Comparison of ENCODE assay signal across 8 cellular contexts in the genomic region with DNA sequence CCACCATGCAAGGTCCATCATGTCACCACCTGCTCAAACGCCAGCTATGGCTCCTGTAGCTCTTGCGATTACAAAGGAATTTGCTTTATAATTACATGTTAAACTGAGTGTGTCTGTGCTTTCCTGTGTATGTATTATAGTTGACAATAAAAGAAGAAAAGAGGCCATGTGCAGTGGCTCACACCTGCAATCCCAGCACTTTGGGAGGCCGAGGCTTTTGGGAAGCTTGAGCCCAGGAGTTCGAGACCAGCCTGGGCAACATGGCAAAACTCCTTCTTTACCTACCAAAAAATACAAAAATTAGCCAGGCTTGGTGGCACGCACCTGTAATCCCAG. TPM values are rescaled to one million over a fixed set of nuclear protein-coding genes. Genes with fewer than 3 reads are reported as not detected.
DNase-seq lines count a peak whose midpoint lies in the region; ATAC-seq, FAIRE-seq and TF ChIP-seq lines count a peak whose summit lies in the region.

No MANE protein-coding gene starts in this region.

- no peak for TF ChIP-seq EP300 in H1 (IDR thresholded peaks at IDR 0.05; ENCODE audit: borderline replicate concordance in 1 of 2, low read depth in 2 of 2, low read length in 2 of 2)

- FAIRE-seq in H1 (lab: Jason Lieb, UNC) (no peak), pancreas (lab: Jason Lieb, UNC) (no peak), RCC 7860 (lab: Jason Lieb, UNC) (no peak)

- TF ChIP-seq CTCF in CD8-positive, alpha-beta T cell (IDR thresholded peaks at IDR 0.05), result no peak
- no peak for TF ChIP-seq CTCF in H1 (IDR thresholded peaks at IDR 0.05; ENCODE audit: control extremely low read depth in 1 of 3, insufficient read depth in 1 of 3, low read depth in 1 of 3, low read length in 3 of 3)
- no peak for TF ChIP-seq CTCF in pancreas (IDR thresholded peaks at IDR 0.05)

- CTCF ChIA-PET in CD8-positive, alpha-beta T cell (lab: Charles Lee), result interaction anchor here (0.8 to 7.6 kb wide), 9 partner anchors 13 to 204 kb away, joined by 3 to 56 read pairs (median 4); no protein-coding TSS in a partner anchor
- CTCF ChIA-PET in H1 (lab: Charles Lee; ENCODE audit: partially characterized antibody), result interaction anchor here (0.7 to 21.5 kb wide), 26 partner anchors 9 to 233 kb away, joined by 3 to 251 read pairs (median 4); a partner anchor contains a TSS

- peaks cover 6% of the 10 kb centered on the region for H3K23me2 ChIP-seq in H1 (ENCODE audit: low read depth, low read length)

- intact Hi-C loops in CD8-positive, alpha-beta T cell (cut with DNase I, micrococcal nuclease), result loop anchor here (1.0 to 10.0 kb wide), 6 partner anchors 27 to 181 kb away; a partner anchor contains a TSS
- intact Hi-C loops in pancreas (cut with DNase I), result no loop called here

- H3K27ac ChIP-seq in CD8-positive, alpha-beta T cell (ENCODE audit: low read depth, low read length), result peak overlapping the region; percentile 82
- H3K27ac ChIP-seq in H1 (ENCODE audit: low read depth, low read length) (peak overlapping the region; percentile 12), pancreas (peak overlapping the region; percentile 84 to 94 (median 92))

- H3K27me3 ChIP-seq in CD8-positive, alpha-beta T cell (ENCODE audit: insufficient read depth, low read length), result no peaks in the 10 kb centered on the region
- no peaks in the 10 kb centered on the region for H3K27me3 ChIP-seq in NT2/D1 (ENCODE audit: insufficient read depth, insufficient read length)
- H3K27me3 ChIP-seq in H1 (replicated peaks in 1 of 4; ENCODE audit: control insufficient read depth in 3 of 4, extremely low read depth in 1 of 4, insufficient read depth in 3 of 4, low read length in 3 of 4), result no peaks in the 10 kb centered on the region
- no peaks in the 10 kb centered on the region for H3K27me3 ChIP-seq in pancreas

- peaks cover 6% of the 10 kb centered on the region for H3K36me3 ChIP-seq in CD8-positive, alpha-beta T cell (ENCODE audit: insufficient read depth, low read length)
- H3K36me3 ChIP-seq in NT2/D1 (ENCODE audit: insufficient read depth, insufficient read length, low read length) (peaks cover 17% of the 10 kb centered on the region), H1 (ENCODE audit: control insufficient read depth in 2 of 4, insufficient read depth in 4 of 4, low read length in 3 of 4) (peaks cover 0 to 16% (median 4%) of the 10 kb centered on the region in 4 experiments; a peak in 3 of 8 replicates), pancreas (no peaks in the 10 kb centered on the region)

- H2BK5ac ChIP-seq in H1 (ENCODE audit: low read depth, low read length), result peak overlapping the region; percentile 98

- TF ChIP-seq POLR2A in H1 (IDR thresholded peaks at IDR 0.05; ENCODE audit: control extremely low read depth in 1 of 2, low read depth in 2 of 2, low read length in 2 of 2), result no peak

- POLR2A ChIA-PET in CD8-positive, alpha-beta T cell (lab: Charles Lee), result interaction anchor here (1.3 to 3.5 kb wide), 4 partner anchors 28 to 41 kb away, joined by 5 to 29 read pairs (median 11); a partner anchor contains a TSS
- POLR2A ChIA-PET in H1 (lab: Charles Lee; ENCODE audit: partially characterized antibody), result interaction anchor here (0.8 to 7.6 kb wide), 23 partner anchors 10 to 241 kb away, joined by 3 to 83 read pairs (median 7); a partner anchor contains a TSS

- TF ChIP-seq RAD21 in H1 (IDR thresholded peaks at IDR 0.05 in 1 of 2, conservative IDR thresholded peaks at IDR 0.05 in 1 of 2; ENCODE audit: low read depth in 2 of 2, low read length in 2 of 2), result no peak

- H2BK12ac ChIP-seq in H1 (ENCODE audit: low read depth, low read length), result peak overlapping the region; percentile 97; the same call in 1 of the 2 replicates

- no peak for ATAC-seq in CD8-positive, alpha-beta T cell
- no peak for ATAC-seq in pancreas
- no peak for ATAC-seq in GM18867 (IDR thresholded peaks at IDR 0.05; ENCODE audit: unreplicated experiment)

- H3K27ac Mint-ChIP-seq in CD8-positive, alpha-beta T cell, result peak overlapping the region; percentile 99

- H3K4me3 Mint-ChIP-seq in CD8-positive, alpha-beta T cell, result peak overlapping the region; percentile 90

- peak overlapping the region; percentile 99; the same call in 1 of the 2 replicates for H2BK20ac ChIP-seq in H1 (ENCODE audit: low read length)

- peak overlapping the region; percentile 7 for H3K9ac ChIP-seq in NT2/D1 (ENCODE audit: insufficient read length, low read depth)
- H3K9ac ChIP-seq in H1 (replicated peaks in 1 of 4; ENCODE audit: extremely low read depth in 1 of 4, low read depth in 3 of 4, low read length in 3 of 4), result no peak overlapping the region; a peak in 1 of 7 replicates

- H3K18ac ChIP-seq in H1 (ENCODE audit: extremely low read depth, low read length), result peak overlapping the region; percentile 93

- no peaks in the 10 kb centered on the region for H3K9me3 Mint-ChIP-seq in CD8-positive, alpha-beta T cell

- peak overlapping the region; percentile 96 for H2BK120ac ChIP-seq in H1 (replicated peaks; ENCODE audit: low read depth, low read length)

- H3K9me3 ChIP-seq in CD8-positive, alpha-beta T cell (ENCODE audit: low read length), result no peaks in the 10 kb centered on the region
- H3K9me3 ChIP-seq in NT2/D1 (ENCODE audit: insufficient read depth, low read length) (no peaks in the 10 kb centered on the region), H1 (ENCODE audit: insufficient read depth in 2 of 2, low read depth in 1 of 2, low read length in 1 of 2) (no peaks in the 10 kb centered on the region), pancreas (no peaks in the 10 kb centered on the region)

- no peak overlapping the region for H3K14ac ChIP-seq in H1 (ENCODE audit: insufficient read length)

- peak overlapping the region; percentile 85 for H4K5ac ChIP-seq in H1 (ENCODE audit: insufficient read length, low read depth, low read length)

- WGBS in H1 (ENCODE audit: extremely low coverage in 1 of 2, insufficient coverage in 1 of 2, insufficient read length in 1 of 2, insufficient replicate concordance in 2 of 2, low coverage in 1 of 2, low lambda C conversion rate in 2 of 2, missing lambda C conversion rate in 1 of 2), 2 experiments, result 72% methylated on average over 5 of the region's 5 CpGs; no CpG with 5 or more reads in 1 of the 2 experiments
- 61 to 63% methylated on average over 5 of the region's 5 CpGs for WGBS in pancreas, 2 donors

- no peak overlapping the region for H2BK15ac ChIP-seq in H1 (ENCODE audit: low read length)

- H4K91ac ChIP-seq in H1 (replicated peaks; ENCODE audit: insufficient read length, low read length), result peak overlapping the region; percentile 99

- peak overlapping the region; percentile 91 to 97; a peak in 3 of 4 replicates for H3K4me2 ChIP-seq in H1 (ENCODE audit: insufficient read depth in 1 of 2, low read depth in 2 of 2, low read length in 2 of 2)

- peaks cover 10% of the 10 kb centered on the region for H3K79me1 ChIP-seq in H1 (ENCODE audit: low read depth, low read length)

- H3K79me2 ChIP-seq in H1 (ENCODE audit: control insufficient read depth in 1 of 2, insufficient read depth in 2 of 2, low read length in 2 of 2), result peaks cover 0 to 20% of the 10 kb centered on the region in 2 experiments; a peak in 2 of 4 replicates

- H3K27me3 Mint-ChIP-seq in CD8-positive, alpha-beta T cell (ENCODE audit: low read depth), result no peaks in the 10 kb centered on the region

- peaks cover 0 to 4% of the 10 kb centered on the region in 2 experiments for H4K20me1 ChIP-seq in H1 (replicated peaks in 1 of 2; ENCODE audit: control insufficient read depth in 1 of 2, insufficient read depth in 2 of 2, low read length in 2 of 2)

- peaks cover 55% of the 10 kb centered on the region for H3K4me1 ChIP-seq in CD8-positive, alpha-beta T cell (ENCODE audit: insufficient read depth, low read length)
- H3K4me1 ChIP-seq in NT2/D1 (ENCODE audit: insufficient read depth, insufficient read length) (peaks cover 35% of the 10 kb centered on the region), H1 (replicated peaks in 1 of 4; ENCODE audit: control insufficient read depth in 3 of 4, insufficient read depth in 4 of 4, low read length in 3 of 4) (peaks cover 0 to 28% (median 18%) of the 10 kb centered on the region in 4 experiments; a peak in 6 of 7 replicates), pancreas (peaks cover 4 to 27% (median 15%) of the 10 kb centered on the region in 3 donors)

- peak overlapping the region; percentile 84 for H3K56ac ChIP-seq in H1 (replicated peaks; ENCODE audit: insufficient read length, low read depth, low read length)

- peak overlapping the region; percentile 99 for H3K4ac ChIP-seq in H1 (replicated peaks; ENCODE audit: insufficient read length, low read depth, low read length)

- peaks cover 57% of the 10 kb centered on the region for H3K4me1 Mint-ChIP-seq in CD8-positive, alpha-beta T cell (ENCODE audit: low read depth)

- H2AFZ ChIP-seq in H1 (ENCODE audit: low read length), result no peak overlapping the region

- peak overlapping the region; percentile 72 for H4K8ac ChIP-seq in H1 (ENCODE audit: extremely low read depth, insufficient read depth, low read length)

- H3K4me3 ChIP-seq in CD8-positive, alpha-beta T cell (ENCODE audit: low read depth, low read length), result peak overlapping the region; percentile 7
- no peak overlapping the region for H3K4me3 ChIP-seq in NT2/D1 (ENCODE audit: insufficient read length, low read depth)
- peak overlapping the region in 1 of 4 experiments; percentile 64; a peak in 1 of 8 replicates for H3K4me3 ChIP-seq in H1 (ENCODE audit: extremely low read depth in 1 of 4, insufficient read depth in 2 of 4, low read depth in 3 of 4, low read length in 4 of 4)
- H3K4me3 ChIP-seq in pancreas, result peak overlapping the region in 1 of 4 donors; percentile 52

- no peak for DNase-seq in CD8-positive, alpha-beta T cell
- DNase-seq in NT2/D1 (ENCODE audit: low read depth, low spot score), result no peak
- DNase-seq in H1 (ENCODE audit: low read depth in 1 of 2, low spot score in 2 of 2), result no peak
- peak in 1 of 6 donors; percentile 5 for DNase-seq in pancreas
- no peak for DNase-seq in GM03348 (ENCODE audit: low spot score)
- no peak for DNase-seq in RCC 7860 (ENCODE audit: low spot score)
- no peak for DNase-seq in NCI-H345 (lab: John Stamatoyannopoulos, UW)

- peaks cover 22% of the 10 kb centered on the region for H3K36me3 Mint-ChIP-seq in CD8-positive, alpha-beta T cell

- no peak overlapping the region for H2AK5ac ChIP-seq in H1 (ENCODE audit: low read depth, low read length)

- H3K23ac ChIP-seq in H1 (ENCODE audit: insufficient read length), result no peak overlapping the region

RNA-seq across cellular contexts. Expression of a gene that starts 27.0 kb away (rescaled TPM):
- total RNA-seq in CD8-positive, alpha-beta T cell, result 1 to 10 TPM; 7.4 to 8.7 TPM
- total RNA-seq in H1 (2021; fragmentation: NEBNext Ultra II Directional; extraction: Animal tissue kit (Norgen Biotek cat#: 25700)), result 16.7 and 20.2 TPM in 2 replicates
- polyA plus RNA-seq in H1 (2011; rRNA removed) (16.6 and 18.5 TPM in 2 replicates), pancreas (1 to 10 TPM; 4.3 to 4.8 TPM)
- 15.0 TPM for polyA plus RNA-seq in H1 (2011; cell fraction: cytosol; rRNA removed)
- polyA plus RNA-seq in H1 (2011; cell fraction: nucleus; rRNA removed), result 36.5 TPM
- polyA plus RNA-seq in H1 (2012, experiment 1 of 2), result 12.7 to 14.1 TPM (median 13.8 TPM) in 4 replicates
- polyA plus RNA-seq in H1 (2012, experiment 2 of 2), result 11.0 TPM
- 14.8 TPM for polyA plus RNA-seq in H1 (2013, experiment 1 of 2)
- 12.6 TPM for polyA plus RNA-seq in H1 (2013, experiment 2 of 2)
- 28.6 and 29.3 TPM in 2 replicates for polyA minus RNA-seq in H1 (2011; rRNA and poly(A)+ RNA removed)
- 10.1 TPM for polyA minus RNA-seq in H1 (2011; cell fraction: cytosol; rRNA and poly(A)+ RNA removed)
- polyA minus RNA-seq in H1 (2011; cell fraction: nucleus; rRNA and poly(A)+ RNA removed), result 25.2 TPM
- 1 to 10 TPM; 2.0 to 3.4 (median 2.9) TPM for total RNA-seq in pancreas

RNA-seq across cellular contexts. Expression of a gene that starts 30.4 kb away (rescaled TPM):
- total RNA-seq in CD8-positive, alpha-beta T cell, result 10 to 100 TPM; 84.3 to 86.0 TPM
- 191 and 196 TPM in 2 replicates for total RNA-seq in H1 (2021; fragmentation: NEBNext Ultra II Directional; extraction: Animal tissue kit (Norgen Biotek cat#: 25700))
- polyA plus RNA-seq in H1 (2011; rRNA removed), result 315 and 422 TPM in 2 replicates
- 247 TPM for polyA plus RNA-seq in H1 (2011; cell fraction: cytosol; rRNA removed)
- polyA plus RNA-seq in H1 (2011; cell fraction: nucleus; rRNA removed), result 217 TPM
- 171 to 240 TPM (median 225 TPM) in 4 replicates for polyA plus RNA-seq in H1 (2012, experiment 1 of 2)
- 223 TPM for polyA plus RNA-seq in H1 (2012, experiment 2 of 2)
- 278 TPM for polyA plus RNA-seq in H1 (2013, experiment 1 of 2)
- 358 TPM for polyA plus RNA-seq in H1 (2013, experiment 2 of 2)
- 107 and 149 TPM in 2 replicates for polyA minus RNA-seq in H1 (2011; rRNA and poly(A)+ RNA removed)
- polyA minus RNA-seq in H1 (2011; cell fraction: cytosol; rRNA and poly(A)+ RNA removed), result 143 TPM
- polyA minus RNA-seq in H1 (2011; cell fraction: nucleus; rRNA and poly(A)+ RNA removed), result 52.6 TPM
- 10 to 100 TPM; 39.2 to 81.6 (median 45.3) TPM for total RNA-seq in pancreas
- polyA plus RNA-seq in pancreas, result 10 to 100 TPM; 29.9 to 49.4 TPM

RNA-seq across cellular contexts. Expression of a gene that starts 33.5 kb away (rescaled TPM):
- 100 to 1,000 TPM; 279 to 297 TPM for total RNA-seq in CD8-positive, alpha-beta T cell
- total RNA-seq in H1 (2021; fragmentation: NEBNext Ultra II Directional; extraction: Animal tissue kit (Norgen Biotek cat#: 25700)), result 305 and 322 TPM in 2 replicates
- polyA plus RNA-seq in H1 (2011; rRNA removed) (83.3 and 138 TPM in 2 replicates), pancreas (100 to 1,000 TPM; 278 to 320 TPM)
- polyA plus RNA-seq in H1 (2011; cell fraction: cytosol; rRNA removed), result 282 TPM
- 36.5 TPM for polyA plus RNA-seq in H1 (2011; cell fraction: nucleus; rRNA removed)
- polyA plus RNA-seq in H1 (2012, experiment 1 of 2), result 470 to 570 TPM (median 490 TPM) in 4 replicates
- polyA plus RNA-seq in H1 (2012, experiment 2 of 2), result 141 TPM
- 965 TPM for polyA plus RNA-seq in H1 (2013, experiment 1 of 2)
- 959 TPM for polyA plus RNA-seq in H1 (2013, experiment 2 of 2)
- 8.2 and 9.6 TPM in 2 replicates for polyA minus RNA-seq in H1 (2011; rRNA and poly(A)+ RNA removed)
- polyA minus RNA-seq in H1 (2011; cell fraction: cytosol; rRNA and poly(A)+ RNA removed), result 42.3 TPM
- polyA minus RNA-seq in H1 (2011; cell fraction: nucleus; rRNA and poly(A)+ RNA removed), result 34.3 TPM
- 10 to 100 TPM; 59.0 to 83.8 (median 68.0) TPM for total RNA-seq in pancreas

RNA-seq across cellular contexts. Expression of a gene that starts 33.7 kb away (rescaled TPM):
- total RNA-seq in CD8-positive, alpha-beta T cell, result 1 to 10 TPM; 2.9 to 4.7 TPM
- 20.3 and 21.3 TPM in 2 replicates for total RNA-seq in H1 (2021; fragmentation: NEBNext Ultra II Directional; extraction: Animal tissue kit (Norgen Biotek cat#: 25700))
- polyA plus RNA-seq in H1 (2011; rRNA removed), result 19.7 and 21.4 TPM in 2 replicates
- polyA plus RNA-seq in H1 (2011; cell fraction: cytosol; rRNA removed), result 26.3 TPM
- 18.4 TPM for polyA plus RNA-seq in H1 (2011; cell fraction: nucleus; rRNA removed)
- polyA plus RNA-seq in H1 (2012, experiment 1 of 2), result 24.1 to 30.2 TPM (median 28.9 TPM) in 4 replicates
- polyA plus RNA-seq in H1 (2012, experiment 2 of 2), result 17.1 TPM
- 16.7 TPM for polyA plus RNA-seq in H1 (2013, experiment 1 of 2)
- polyA plus RNA-seq in H1 (2013, experiment 2 of 2), result 16.9 TPM
- 17.1 and 17.4 TPM in 2 replicates for polyA minus RNA-seq in H1 (2011; rRNA and poly(A)+ RNA removed)
- polyA minus RNA-seq in H1 (2011; cell fraction: cytosol; rRNA and poly(A)+ RNA removed), result 7.3 TPM
- 7.7 TPM for polyA minus RNA-seq in H1 (2011; cell fraction: nucleus; rRNA and poly(A)+ RNA removed)
- total RNA-seq in pancreas, result 1 to 10 TPM; 1.6 to 4.3 (median 3.3) TPM
- polyA plus RNA-seq in pancreas, result 1 to 10 TPM; 2.5 to 5.8 TPM

RNA-seq across cellular contexts. Expression of a gene that starts 43.7 kb away (rescaled TPM):
- 1 to 10 TPM; 1.4 to 2.7 TPM for total RNA-seq in CD8-positive, alpha-beta T cell
- 114 and 115 TPM in 2 replicates for total RNA-seq in H1 (2021; fragmentation: NEBNext Ultra II Directional; extraction: Animal tissue kit (Norgen Biotek cat#: 25700))
- 109 and 149 TPM in 2 replicates for polyA plus RNA-seq in H1 (2011; rRNA removed)
- polyA plus RNA-seq in H1 (2011; cell fraction: cytosol; rRNA removed), result 117 TPM
- 1,123 TPM for polyA plus RNA-seq in H1 (2011; cell fraction: nucleus; rRNA removed)
- polyA plus RNA-seq in H1 (2012, experiment 1 of 2), result 136 to 155 TPM (median 141 TPM) in 4 replicates
- 102 TPM for polyA plus RNA-seq in H1 (2012, experiment 2 of 2)
- polyA plus RNA-seq in H1 (2013, experiment 1 of 2), result 102 TPM
- polyA plus RNA-seq in H1 (2013, experiment 2 of 2), result 83.3 TPM
- 82.5 and 154 TPM in 2 replicates for polyA minus RNA-seq in H1 (2011; rRNA and poly(A)+ RNA removed)
- 100 TPM for polyA minus RNA-seq in H1 (2011; cell fraction: cytosol; rRNA and poly(A)+ RNA removed)
- 265 TPM for polyA minus RNA-seq in H1 (2011; cell fraction: nucleus; rRNA and poly(A)+ RNA removed)
- total RNA-seq in pancreas, result 100 to 1,000 TPM in 1 of 6 donors, 10 to 100 TPM in 5; 47.8 to 103 (median 65.1) TPM
- polyA plus RNA-seq in pancreas, result 100 to 1,000 TPM; 286 to 372 TPM

Comparison
In these comparisons a context has a peak if more than half of its experiments do, and no peak if none do; other contexts are left out.
1. H3K27ac ChIP-seq: peak in every context shown above with its lines; median percentile 92 in pancreas; 82 in CD8-positive, alpha-beta T cell; 12 in H1.
2. intact Hi-C loops: an anchor here in CD8-positive, alpha-beta T cell (1.0 to 10.0 kb wide); none called in pancreas.